In the genomic region with DNA sequence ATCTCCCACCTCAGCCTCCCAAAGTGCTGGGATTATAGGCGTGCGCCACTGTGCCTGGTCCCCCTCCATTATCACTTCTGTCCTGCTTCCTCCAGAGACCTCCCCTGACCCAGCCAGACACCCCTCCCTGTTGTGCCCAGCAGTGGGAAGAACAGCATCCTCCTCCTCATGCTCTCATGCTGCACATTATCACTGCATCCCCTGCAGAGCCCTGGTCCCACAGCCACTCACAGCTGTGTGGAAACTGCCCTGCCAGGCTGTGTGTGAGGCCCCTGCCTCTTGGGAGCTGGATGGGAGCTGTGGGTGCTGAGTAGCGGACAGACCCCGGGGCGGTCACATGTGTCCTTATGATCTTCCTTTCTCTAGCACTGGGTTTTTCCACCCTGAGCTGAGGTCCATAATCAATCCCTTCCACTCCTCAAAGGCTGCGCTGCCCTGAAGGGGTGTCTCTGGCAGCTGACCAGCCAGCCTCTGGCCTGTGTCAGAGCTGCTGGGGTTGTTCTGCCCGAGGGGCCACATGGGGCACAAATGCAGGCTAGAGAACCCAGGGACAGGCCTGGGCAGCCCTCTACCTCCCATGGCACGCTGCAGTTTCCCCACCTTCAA, we compare ENCODE assay signal across 23 cellular contexts. TPM values are rescaled to one million over a fixed set of nuclear protein-coding genes. Genes with fewer than 3 reads are reported as not detected.
A peak's percentile ranks its signal among the peaks of the same experiment; 100 is the strongest.
DNase-seq lines count a peak whose midpoint lies in the region; ATAC-seq and TF ChIP-seq lines count a peak whose summit lies in the region.
"Had no signal": no experiment of that assay in that cellular context is flagged by ENCODE, and none has a peak within 500 bp of the region (broad histone marks: within the 10 kb centered on the region; RNA-seq: fewer than 3 reads in every experiment).

No MANE protein-coding gene starts in this region.

- H3K9ac ChIP-seq in SK-N-SH (no peak overlapping the region), iPS-15b (ENCODE audit: low read depth, low read length) (peak overlapping the region; percentile 2)

- POLR2A ChIA-PET in SK-N-SH (lab: Yijun Ruan, JAX): interaction anchor here (0.7 to 0.9 kb wide), 2 partner anchors 12 to 87 kb away, joined by 3 read pairs; no protein-coding TSS in a partner anchor

- H3K4me1 Mint-ChIP-seq in stimulated activated naive B cell treated with anti-CD40 and anti-IgM and Interleukin-4, amounts not matched to agents 10 μg/mL and 1 μg/mL and 100 μg/mL, for 72 hours: peaks cover 43 to 68% of the 10 kb centered on the region in 2 donors

- CTCF ChIA-PET in SK-N-SH (lab: Yijun Ruan, JAX): interaction anchor here (0.9 to 6.5 kb wide), 7 partner anchors 8 to 394 kb away, joined by 4 to 45 read pairs (median 5); partner anchors contain the start of gene HIP1R

- H3K4me2 ChIP-seq in SK-N-SH: no peak overlapping the region

- H3K9me2 ChIP-seq in SK-N-SH: no peaks in the 10 kb centered on the region

- peaks cover 20% of the 10 kb centered on the region in 2 donors for H3K36me3 Mint-ChIP-seq in stimulated activated naive B cell treated with anti-CD40 and anti-IgM and Interleukin-4, amounts not matched to agents 10 μg/mL and 1 μg/mL and 100 μg/mL, for 72 hours
- H3K36me3 Mint-ChIP-seq: activated naive CD4-positive, alpha-beta T cell treated with anti-CD3 and anti-CD28 coated beads, Interleukin-2, amount 50 U/mL, for 24 hours had no signal

- no peaks in the 10 kb centered on the region for H3K27me3 Mint-ChIP-seq in stimulated activated naive B cell treated with anti-CD40 and anti-IgM and Interleukin-4, amounts not matched to agents 10 μg/mL and 1 μg/mL and 100 μg/mL, for 72 hours
- H3K27me3 Mint-ChIP-seq: activated naive CD4-positive, alpha-beta T cell treated with anti-CD3 and anti-CD28 coated beads, Interleukin-2, amount 50 U/mL, for 24 hours; stimulated activated naive CD8-positive, alpha-beta T cell treated with anti-CD3 and anti-CD28 coated beads, Interleukin-15, Interleukin-2, amounts not matched to agents 100 ng/mL and 50 ng/mL, for 24 hours had no signal

- H2AFZ ChIP-seq in SK-N-SH (ENCODE audit: low read depth): no peak overlapping the region

- intact Hi-C loops in body of pancreas (cut with DNase I): no loop called here

- no peak for TF ChIP-seq RAD21 in SK-N-SH (IDR thresholded peaks at IDR 0.05; ENCODE audit: low read length)

- H3K27ac ChIP-seq in SK-N-SH (ENCODE audit: low read depth in 2 of 2, low read length in 1 of 2): peak overlapping the region in 1 of 2 experiments; percentile 54; a peak in 2 of 4 replicates
- H3K27ac ChIP-seq in body of pancreas: peak overlapping the region in 3 of 4 donors; percentile 9 to 45 (median 33)
- H3K27ac ChIP-seq: 22Rv1, epithelial cell of prostate, gastrocnemius medialis, prostate gland had no signal

- no peak for TF ChIP-seq POLR2A in body of pancreas (IDR thresholded peaks at IDR 0.05)

- no peak for TF ChIP-seq EP300 in SK-N-SH (IDR thresholded peaks at IDR 0.05; ENCODE audit: borderline replicate concordance in 1 of 2, low read depth in 1 of 2, low read length in 1 of 2)

- TF ChIP-seq CTCF in SK-N-SH (IDR thresholded peaks at IDR 0.05) (no peak), body of pancreas (IDR thresholded peaks at IDR 0.05) (no peak)

- peaks cover 4% of the 10 kb centered on the region; the same call in 1 of the 2 replicates for H3K79me2 ChIP-seq in SK-N-SH (ENCODE audit: insufficient read depth)

- H3K4me3 ChIP-seq in SK-N-SH (ENCODE audit: low read depth in 2 of 2, low read length in 1 of 2): no peak overlapping the region
- H3K4me3 ChIP-seq in body of pancreas: no peak overlapping the region
- no peak overlapping the region for H3K4me3 ChIP-seq in iPS-15b (ENCODE audit: low read depth, low read length)
- H3K4me3 ChIP-seq: gastrocnemius medialis, prostate gland had no signal

- peaks cover 11 to 65% of the 10 kb centered on the region in 2 experiments; a peak in 3 of 4 replicates for H3K4me1 ChIP-seq in SK-N-SH (ENCODE audit: control insufficient read depth in 1 of 2, insufficient read depth in 2 of 2, low read depth in 1 of 2, low read length in 1 of 2)
- H3K4me1 ChIP-seq in body of pancreas: peaks cover 71% of the 10 kb centered on the region
- peaks cover 3% of the 10 kb centered on the region for H3K4me1 ChIP-seq in iPS-15b (ENCODE audit: control insufficient read depth, insufficient read depth, low read length)
- H3K4me1 ChIP-seq: prostate gland had no signal

- ATAC-seq in SK-N-SH treated with all-trans-retinoic acid at 6 μM for 48 hours (no peak), body of pancreas (no peak), HG03139 (IDR thresholded peaks at IDR 0.05; ENCODE audit: unreplicated experiment) (no peak), HG03342 (IDR thresholded peaks at IDR 0.05; ENCODE audit: unreplicated experiment) (no peak)
- ATAC-seq in stimulated activated naive B cell treated with anti-CD40 and anti-IgM and Interleukin-4, amounts not matched to agents 10 μg/mL and 1 μg/mL and 100 μg/mL, for 72 hours (replicated peaks): no peak
- ATAC-seq: activated CD8-positive, alpha-beta T cell treated with anti-CD3 and anti-CD28 coated beads, Interleukin-2, amount 10 ng/mL, durations not matched to agents 7 days and 5 days; gastrocnemius medialis; HCT116 had no signal

- peak; percentile 78 for DNase-seq in SK-N-SH
- DNase-seq in body of pancreas: no peak
- no peak for DNase-seq in stimulated activated naive B cell treated with anti-CD40 and anti-IgM and Interleukin-4, amounts not matched to agents 10 μg/mL and 1 μg/mL and 100 μg/mL, for 72 hours
- DNase-seq in cerebellar cortex (ENCODE audit: low spot score): no peak
- DNase-seq: activated CD8-positive, alpha-beta T cell treated with anti-CD3 and anti-CD28 coated beads, Interleukin-2, amount 10 ng/mL, durations not matched to agents 7 days and 5 days; activated T-cell treated with anti-CD3 and anti-CD28 coated beads, Interleukin-2, amount 50 U/mL, for 1 hour; AML-193; Caco-2; gastrocnemius medialis; NCI-H1417 treated with DMSO at 0.1 percent for 48 hours; NCI-H524; small intestine; T1000 had no signal

- H3K27me3 ChIP-seq in SK-N-SH (ENCODE audit: insufficient read depth) (no peaks in the 10 kb centered on the region), body of pancreas (no peaks in the 10 kb centered on the region), iPS-15b (ENCODE audit: control insufficient read depth, insufficient read depth, low read length) (no peaks in the 10 kb centered on the region)
- H3K27me3 ChIP-seq: gastrocnemius medialis had no signal

- WGBS in SK-N-SH (ENCODE audit: low lambda C conversion rate): 86% methylated on average over 7 of the region's 8 CpGs
- 82 to 94% methylated on average over 3 to 8 of the region's 8 CpGs for WGBS in body of pancreas, 2 donors

- peak overlapping the region; percentile 88 for H3K27ac Mint-ChIP-seq in stimulated activated naive B cell treated with anti-CD40 and anti-IgM and Interleukin-4, amounts not matched to agents 10 μg/mL and 1 μg/mL and 100 μg/mL, for 72 hours
- H3K27ac Mint-ChIP-seq: activated CD8-positive, alpha-beta T cell treated with anti-CD3 and anti-CD28 coated beads, Interleukin-2, amount 10 ng/mL, durations not matched to agents 7 days and 5 days; activated naive CD4-positive, alpha-beta T cell treated with anti-CD3 and anti-CD28 coated beads, Interleukin-2, amount 50 U/mL, for 24 hours; stimulated activated naive CD8-positive, alpha-beta T cell treated with anti-CD3 and anti-CD28 coated beads, Interleukin-15, Interleukin-2, amounts not matched to agents 100 ng/mL and 50 ng/mL, for 24 hours had no signal

- peak overlapping the region in 1 of 2 donors; percentile 5 for H3K4me3 Mint-ChIP-seq in stimulated activated naive B cell treated with anti-CD40 and anti-IgM and Interleukin-4, amounts not matched to agents 10 μg/mL and 1 μg/mL and 100 μg/mL, for 72 hours
- H3K4me3 Mint-ChIP-seq: activated CD8-positive, alpha-beta T cell treated with anti-CD3 and anti-CD28 coated beads, Interleukin-2, amount 10 ng/mL, durations not matched to agents 7 days and 5 days; activated naive CD4-positive, alpha-beta T cell treated with anti-CD3 and anti-CD28 coated beads, Interleukin-2, amount 50 U/mL, for 24 hours; stimulated activated naive CD8-positive, alpha-beta T cell treated with anti-CD3 and anti-CD28 coated beads, Interleukin-15, Interleukin-2, amounts not matched to agents 100 ng/mL and 50 ng/mL, for 24 hours had no signal

- no peaks in the 10 kb centered on the region for H3K9me3 Mint-ChIP-seq in stimulated activated naive B cell treated with anti-CD40 and anti-IgM and Interleukin-4, amounts not matched to agents 10 μg/mL and 1 μg/mL and 100 μg/mL, for 72 hours
- H3K9me3 Mint-ChIP-seq: activated naive CD4-positive, alpha-beta T cell treated with anti-CD3 and anti-CD28 coated beads, Interleukin-2, amount 50 U/mL, for 24 hours; stimulated activated naive CD8-positive, alpha-beta T cell treated with anti-CD3 and anti-CD28 coated beads, Interleukin-15, Interleukin-2, amounts not matched to agents 100 ng/mL and 50 ng/mL, for 24 hours had no signal

- no peaks in the 10 kb centered on the region for H4K20me1 ChIP-seq in SK-N-SH (ENCODE audit: insufficient read depth)

- H3K36me3 ChIP-seq in SK-N-SH (replicated peaks in 1 of 2; ENCODE audit: control insufficient read depth in 1 of 2, insufficient read depth in 2 of 2, low read length in 1 of 2): no peaks in the 10 kb centered on the region
- H3K36me3 ChIP-seq in body of pancreas (replicated peaks in 1 of 2; ENCODE audit: insufficient read depth in 1 of 2, low read depth in 2 of 2): peaks cover 7 to 10% of the 10 kb centered on the region in 2 donors
- peaks cover 5% of the 10 kb centered on the region for H3K36me3 ChIP-seq in iPS-15b (ENCODE audit: control insufficient read depth, insufficient read depth, low read length)
- H3K36me3 ChIP-seq: gastrocnemius medialis, prostate gland had no signal

- peaks cover 17% of the 10 kb centered on the region for H3F3A ChIP-seq in SK-N-SH (replicated peaks; ENCODE audit: insufficient read depth)

- H3K9me3 ChIP-seq in SK-N-SH (no peaks in the 10 kb centered on the region), body of pancreas (no peaks in the 10 kb centered on the region), iPS-15b (ENCODE audit: control insufficient read depth, insufficient read depth, low read length) (no peaks in the 10 kb centered on the region)
- H3K9me3 ChIP-seq: Caco-2, gastrocnemius medialis, prostate gland had no signal

TF ChIP-seq in SK-N-SH, 30 proteins besides CTCF, POLR2A, EP300 and RAD21:
- no peak for TF ChIP-seq EZH2phosphoT487 (IDR thresholded peaks at IDR 0.05; ENCODE audit: borderline replicate concordance, low read depth)
- TF ChIP-seq YY1 (IDR thresholded peaks at IDR 0.05; ENCODE audit: low read depth): no peak

RNA-seq across cellular contexts. Expression of gene HIP1R, which starts 9.2 kb away (rescaled TPM):
- 20.6 and 21.1 TPM in 2 replicates for polyA plus RNA-seq in SK-N-SH (2012; rRNA removed)
- polyA plus RNA-seq in SK-N-SH (2012; cell fraction: cytosol; rRNA removed): 5.6 and 8.7 TPM in 2 replicates
- 122 and 128 TPM in 2 replicates for polyA plus RNA-seq in SK-N-SH (2012; cell fraction: nucleus; rRNA removed)
- 100 to 1,000 TPM; 111 to 183 TPM for total RNA-seq in body of pancreas

RNA-seq across cellular contexts. Expression of gene VPS37B, which starts 51.5 kb away (rescaled TPM):
- 20.9 and 41.1 TPM in 2 replicates for polyA plus RNA-seq in SK-N-SH (2012; rRNA removed)
- polyA plus RNA-seq in SK-N-SH (2012; cell fraction: cytosol; rRNA removed): 28.4 and 30.0 TPM in 2 replicates
- 28.8 and 35.8 TPM in 2 replicates for polyA plus RNA-seq in SK-N-SH (2012; cell fraction: nucleus; rRNA removed)
- total RNA-seq in body of pancreas: 10 to 100 TPM; 18.7 to 46.8 TPM
